Comparison of ENCODE assay signal across 9 cellular contexts in the genomic region with DNA sequence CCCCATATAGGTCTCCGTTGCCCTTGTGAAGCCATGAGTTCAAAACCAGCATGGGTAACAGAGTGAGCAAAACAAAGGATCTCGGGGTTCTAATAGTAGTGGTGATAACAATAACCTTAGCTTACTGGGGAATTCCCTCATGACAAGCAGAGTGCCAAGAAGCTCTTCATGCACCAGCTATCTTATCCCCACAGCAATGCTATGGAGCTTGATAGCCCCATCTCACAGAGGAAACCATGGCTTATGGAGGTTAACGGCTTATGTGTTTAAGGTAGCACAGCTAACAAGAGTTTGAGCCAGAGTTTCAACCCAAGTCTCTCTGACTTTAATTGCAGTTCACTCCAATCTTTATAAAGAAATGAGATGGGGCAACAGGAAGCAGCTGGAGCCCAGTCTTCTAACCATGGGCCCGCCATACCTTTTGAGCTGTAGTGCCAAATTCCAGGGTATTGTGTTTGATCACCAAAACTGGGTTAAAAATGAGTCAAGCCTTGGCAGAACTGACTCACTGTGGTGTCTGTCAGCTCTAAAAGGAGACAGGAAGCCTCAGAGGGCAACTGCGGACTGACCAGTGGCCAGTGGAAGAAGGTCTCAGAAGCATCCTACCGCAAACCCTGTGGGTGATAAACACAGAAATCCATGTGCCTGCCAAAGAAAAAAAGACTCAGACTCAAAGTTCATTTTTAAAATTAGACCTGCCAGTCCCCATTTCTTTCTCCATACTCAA. TPM values are rescaled to one million over a fixed set of nuclear protein-coding genes. Genes with fewer than 3 reads are reported as not detected.
A peak's percentile ranks its signal among the peaks of the same experiment; 100 is the strongest.
DNase-seq lines count a peak whose midpoint lies in the region; ATAC-seq and TF ChIP-seq lines count a peak whose summit lies in the region.
"Had no signal": no experiment of that assay in that cellular context is flagged by ENCODE, and none has a peak within 500 bp of the region (broad histone marks: within the 10 kb centered on the region; RNA-seq: fewer than 3 reads in every experiment).

No MANE protein-coding gene starts in this region.

- no peaks in the 10 kb centered on the region for H3K36me3 ChIP-seq in PC-3 (ENCODE audit: low read depth, low read length)

- peak overlapping the region; percentile 2 for H3K9ac ChIP-seq in PC-3 (ENCODE audit: low read length)

- peaks cover 34% of the 10 kb centered on the region for H3F3A ChIP-seq in PC-3 (ENCODE audit: low read length, unreplicated experiment)

- H3K9me3 ChIP-seq in PC-3 (ENCODE audit: low read length), result no peaks in the 10 kb centered on the region

- H2AFZ ChIP-seq in PC-3 (ENCODE audit: low read length), result no peak overlapping the region

- H3K4me3 ChIP-seq in PC-3 (ENCODE audit: low read length), result no peak overlapping the region
- no peak overlapping the region for H3K4me3 ChIP-seq in choroid plexus epithelial cell (ENCODE audit: low read depth, low read length)

- peak; percentile 28 for DNase-seq in activated CD4-positive, alpha-beta T cell treated with anti-CD3 and anti-CD28 coated beads for 48 hours
- no peak for DNase-seq in activated CD4-positive, alpha-beta T cell treated with anti-CD3 and anti-CD28 coated beads, Interleukin-2, amount 50 U/mL, for 1 hour
- peak; percentile 100 for DNase-seq in PC-3
- peak; percentile 93 for DNase-seq in choroid plexus epithelial cell (ENCODE audit: low read depth)
- DNase-seq in pulmonary artery endothelial cell (ENCODE audit: low read depth, low spot score), result peak; percentile 82
- no peak for DNase-seq in iPS-NIHi11 (ENCODE audit: low spot score)
- no peak for DNase-seq in hypothalamus (lab: John Stamatoyannopoulos, UW)
- DNase-seq in GM10266 (ENCODE audit: extremely low spot score), result no peak
- DNase-seq: NCI-H2107 had no signal

- peaks cover 76% of the 10 kb centered on the region for H3K4me1 ChIP-seq in PC-3 (ENCODE audit: insufficient read depth, low read length)

- 0 out of 2 replicates have a peak, but pooled peaks cover 4% of the 10 kb centered on the region for H3K9me2 ChIP-seq in PC-3 (replicated peaks; ENCODE audit: low read length)

- no peaks in the 10 kb centered on the region for H4K20me1 ChIP-seq in PC-3 (ENCODE audit: low read length)

- POLR2A ChIA-PET in PC-3 (lab: Charles Lee; ENCODE audit: unreplicated experiment), result interaction anchor here (0.5 to 1.5 kb wide), 6 partner anchors 13 to 162 kb away, joined by 3 to 12 read pairs (median 5); no protein-coding TSS in a partner anchor

- TF ChIP-seq CTCF in PC-3 (conservative IDR thresholded peaks at IDR 0.05; ENCODE audit: low read depth, low read length), result no peak
- TF ChIP-seq CTCF in choroid plexus epithelial cell (conservative IDR thresholded peaks at IDR 0.05; ENCODE audit: low read depth, low read length), result no peak
- no peak for TF ChIP-seq CTCF in GM10266 (IDR thresholded peaks at IDR 0.05; ENCODE audit: control insufficient read depth, insufficient read depth, low read depth, missing control alignments)

- CTCF ChIA-PET in PC-3 (lab: Charles Lee), result interaction anchor here (0.9 to 1.9 kb wide), 5 partner anchors 8 to 47 kb away, joined by 3 to 13 read pairs (median 4); no protein-coding TSS in a partner anchor

- H3K4me2 ChIP-seq in PC-3 (ENCODE audit: low read length), result peak overlapping the region; percentile 31

- no TSS peak for BruUV-seq in PC-3 (replicated peaks; lab: Mats Ljungman, UMichigan)

- intact Hi-C loops in PC-3 (cut with micrococcal nuclease), result loop anchor here (10.0 kb wide), 1 partner anchor 1030 kb away; no protein-coding TSS in a partner anchor

- H3K27ac ChIP-seq in PC-3 (ENCODE audit: low read length), result peak overlapping the region; percentile 60

- ATAC-seq in PC-3, result peak; percentile 67

- H3K27me3 ChIP-seq in PC-3 (ENCODE audit: low read length), result no peaks in the 10 kb centered on the region

- no peaks in the 10 kb centered on the region for H3K79me2 ChIP-seq in PC-3 (ENCODE audit: low read length)

RNA-seq across cellular contexts. Expression of a gene that starts 16.5 kb away (rescaled TPM):
- total RNA-seq in PC-3 (2014; rRNA removed) (1,570 and 1,582 TPM in 2 replicates), pulmonary artery endothelial cell (25.9 and 29.0 TPM in 2 replicates)

RNA-seq across cellular contexts. Expression of a gene that starts 20.1 kb away (rescaled TPM):
- total RNA-seq in PC-3 (2014; rRNA removed) (170 and 179 TPM in 2 replicates), pulmonary artery endothelial cell (31.1 and 31.2 TPM in 2 replicates)

Comparison
In these comparisons a context has a peak if more than half of its experiments do, and no peak if none do; other contexts are left out.
1. DNase-seq: peak in activated CD4-positive, alpha-beta T cell treated with anti-CD3 and anti-CD28 coated beads for 48 hours (single experiment), PC-3 (single experiment), choroid plexus epithelial cell (single experiment) and pulmonary artery endothelial cell (single experiment); none in activated CD4-positive, alpha-beta T cell treated with anti-CD3 and anti-CD28 coated beads, Interleukin-2, amount 50 U/mL, for 1 hour (single experiment), iPS-NIHi11 (single experiment), hypothalamus (0 of 51) and GM10266 (single experiment).
2. RNA of a gene that starts 16.5 kb away (total RNA-seq): 1,570 to 1,582 TPM in PC-3; 25.9 to 29.0 TPM in pulmonary artery endothelial cell; every median in the first group is over 10 times any median in the second.